Comparison of ENCODE assay signal across 8 cellular contexts in the genomic region with DNA sequence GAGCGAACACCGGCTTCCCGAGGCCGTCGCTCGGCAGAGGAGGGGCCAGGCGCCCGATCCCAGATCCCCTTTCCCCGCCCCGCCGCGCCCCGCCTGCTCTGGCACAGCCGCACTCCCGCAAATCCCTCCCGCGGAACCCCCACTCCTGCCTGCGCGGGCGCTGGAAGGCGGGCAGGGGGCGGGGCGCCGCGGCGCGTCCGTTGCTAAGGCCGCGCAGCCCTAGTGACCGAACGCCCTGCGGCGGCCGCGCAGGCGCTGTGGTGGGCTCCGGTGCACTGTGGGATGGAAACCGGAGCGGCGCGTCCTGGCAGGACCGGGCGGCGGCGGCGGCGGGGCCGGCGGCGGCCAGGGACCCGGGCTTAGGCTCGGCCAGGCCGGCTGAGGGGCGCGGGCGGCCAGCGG. TPM values are rescaled to one million over a fixed set of nuclear protein-coding genes. Genes with fewer than 3 reads are reported as not detected.
DNase-seq lines count a peak whose midpoint lies in the region; ATAC-seq and TF ChIP-seq lines count a peak whose summit lies in the region.

A gene with protein sequence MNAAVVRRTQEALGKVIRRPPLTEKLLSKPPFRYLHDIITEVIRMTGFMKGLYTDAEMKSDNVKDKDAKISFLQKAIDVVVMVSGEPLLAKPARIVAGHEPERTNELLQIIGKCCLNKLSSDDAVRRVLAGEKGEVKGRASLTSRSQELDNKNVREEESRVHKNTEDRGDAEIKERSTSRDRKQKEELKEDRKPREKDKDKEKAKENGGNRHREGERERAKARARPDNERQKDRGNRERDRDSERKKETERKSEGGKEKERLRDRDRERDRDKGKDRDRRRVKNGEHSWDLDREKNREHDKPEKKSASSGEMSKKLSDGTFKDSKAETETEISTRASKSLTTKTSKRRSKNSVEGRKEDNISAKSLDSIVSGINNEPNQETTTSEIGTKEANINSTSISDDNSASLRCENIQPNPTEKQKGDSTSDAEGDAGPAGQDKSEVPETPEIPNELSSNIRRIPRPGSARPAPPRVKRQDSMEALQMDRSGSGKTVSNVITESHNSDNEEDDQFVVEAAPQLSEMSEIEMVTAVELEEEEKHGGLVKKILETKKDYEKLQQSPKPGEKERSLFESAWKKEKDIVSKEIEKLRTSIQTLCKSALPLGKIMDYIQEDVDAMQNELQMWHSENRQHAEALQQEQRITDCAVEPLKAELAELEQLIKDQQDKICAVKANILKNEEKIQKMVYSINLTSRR (plus strand): TSS at position 273 of the 402 bp plus-strand sequence. CDS start 145 bp downstream, outside the sequence.

- peak in 1 of 12 donors; percentile 7 for TF ChIP-seq CTCF in heart left ventricle (IDR thresholded peaks at IDR 0.05)
- peak in 2 of 5 experiments; percentile 19 to 36 for TF ChIP-seq CTCF in tibial nerve (IDR thresholded peaks at IDR 0.05)

- intact Hi-C loops in heart left ventricle (cut with DNase I), result loop anchor here in 1 of 10 donors (2.0 kb wide), 1 partner anchor 31 kb away; a partner anchor contains a TSS

- H3K9me3 ChIP-seq in heart left ventricle, result no peaks in the 10 kb centered on the region
- H3K9me3 ChIP-seq in tibial nerve, result no peaks in the 10 kb centered on the region

- peaks cover 0 to 29% (median 14%) of the 10 kb centered on the region in 12 donors for H3K4me1 ChIP-seq in heart left ventricle
- peaks cover 0 to 24% (median 17%) of the 10 kb centered on the region in 4 donors for H3K4me1 ChIP-seq in tibial nerve

- ATAC-seq in HG02588 (IDR thresholded peaks at IDR 0.05; ENCODE audit: unreplicated experiment) (peak; percentile 97), heart left ventricle (peak; percentile 93 to 98 (median 97))
- peak; percentile 97 for ATAC-seq in activated naive CD8-positive, alpha-beta T cell treated with anti-CD3 and anti-CD28 coated beads, Interleukin-2, amount 50 U/mL, for 24 hours

- WGBS in heart left ventricle, 4 donors, result 0% methylated on average over 2 to 58 of the region's 58 CpGs
- WGBS in tibial nerve, 2 donors, result 0% methylated on average over 18 to 23 of the region's 58 CpGs

- DNase-seq in GM04504 (ENCODE audit: low read depth) (peak; percentile 80), NCI-H1092 treated with DMSO at 0.1 percent for 48 hours (lab: John Stamatoyannopoulos, UW) (peak; percentile 76), SW 1271 (lab: John Stamatoyannopoulos, UW) (peak; percentile 68 to 88), heart left ventricle (peak; percentile 94 to 96 (median 95)), pons (ENCODE audit: low spot score) (peak; percentile 83), tibial nerve (ENCODE audit: low spot score in 2 of 2) (peak; percentile 80 to 81)
- DNase-seq in activated naive CD8-positive, alpha-beta T cell treated with anti-CD3 and anti-CD28 coated beads, Interleukin-2, amount 50 U/mL, for 24 hours, result peak; percentile 88

- peaks cover 10% of the 10 kb centered on the region for H3K4me1 Mint-ChIP-seq in activated naive CD8-positive, alpha-beta T cell treated with anti-CD3 and anti-CD28 coated beads, Interleukin-2, amount 50 U/mL, for 24 hours

- H3K27ac Mint-ChIP-seq in activated naive CD8-positive, alpha-beta T cell treated with anti-CD3 and anti-CD28 coated beads, Interleukin-2, amount 50 U/mL, for 24 hours, result no peak within 1 kb of the TSS

- H3K27ac ChIP-seq in heart left ventricle (peak within 1 kb of the TSS in 10 of 12 donors; percentile 32 to 76 (median 56)), tibial nerve (peak within 1 kb of the TSS; percentile 6 to 79 (median 66))

- H3K36me3 ChIP-seq in heart left ventricle, result peaks cover 0 to 5% (median 0%) of the 10 kb centered on the region in 9 donors
- peaks cover 0 to 14% (median 0%) of the 10 kb centered on the region in 3 donors for H3K36me3 ChIP-seq in tibial nerve

- TF ChIP-seq EP300 in tibial nerve (IDR thresholded peaks at IDR 0.05), result peak in 1 of 2 donors; percentile 59

- H3K4me3 ChIP-seq in heart left ventricle, result peak within 1 kb of the TSS; percentile 59 to 96 (median 81)
- H3K4me3 ChIP-seq in tibial nerve, result peak within 1 kb of the TSS; percentile 43 to 92 (median 65)

- H3K27me3 ChIP-seq in heart left ventricle (no peaks in the 10 kb centered on the region), tibial nerve (no peaks in the 10 kb centered on the region)

- H3K9me3 Mint-ChIP-seq in activated naive CD8-positive, alpha-beta T cell treated with anti-CD3 and anti-CD28 coated beads, Interleukin-2, amount 50 U/mL, for 24 hours, result no peaks in the 10 kb centered on the region

- H3K4me3 Mint-ChIP-seq in activated naive CD8-positive, alpha-beta T cell treated with anti-CD3 and anti-CD28 coated beads, Interleukin-2, amount 50 U/mL, for 24 hours, result peak within 1 kb of the TSS; percentile 77

- H3K27me3 Mint-ChIP-seq in activated naive CD8-positive, alpha-beta T cell treated with anti-CD3 and anti-CD28 coated beads, Interleukin-2, amount 50 U/mL, for 24 hours, result no peaks in the 10 kb centered on the region

- no peaks in the 10 kb centered on the region for H3K36me3 Mint-ChIP-seq in activated naive CD8-positive, alpha-beta T cell treated with anti-CD3 and anti-CD28 coated beads, Interleukin-2, amount 50 U/mL, for 24 hours (ENCODE audit: low read depth)

- TF ChIP-seq POLR2A in heart left ventricle (IDR thresholded peaks at IDR 0.05), result no peak
- TF ChIP-seq POLR2A in tibial nerve (IDR thresholded peaks at IDR 0.05), result peak in 1 of 2 donors; percentile 49

RNA-seq across cellular contexts. Expression of the gene that starts here (rescaled TPM):
- total RNA-seq in heart left ventricle (10 to 100 TPM in 7 of 9 donors, 1 to 10 TPM in 2; 3.8 to 20.3 (median 13.8) TPM), tibial nerve (10 to 100 TPM; 11.6 to 17.4 (median 15.7) TPM)
- polyA plus RNA-seq in heart left ventricle, result 1 to 10 TPM; 6.3 to 7.8 TPM

Comparison
In these comparisons a context has a peak if more than half of its experiments do, and no peak if none do; other contexts are left out.
1. Peak in every context shown above with its lines: DNase-seq, ATAC-seq, H3K4me3 ChIP-seq and H3K27ac ChIP-seq.